8 cellular contexts compared by ENCODE assay signal in genomic region chr19:1408300-1409203, GRCh38. TPM values are rescaled to one million over a fixed set of nuclear protein-coding genes. Genes with fewer than 3 reads are reported as not detected.
DNase-seq lines count a peak whose midpoint lies in the region; ATAC-seq, FAIRE-seq and TF ChIP-seq lines count a peak whose summit lies in the region.

No MANE protein-coding gene starts in this region.

- DNase-seq in GM18507 (ENCODE audit: extremely low spot score, insufficient read length, low read depth) = no peak
- peak; percentile 22 for DNase-seq in NOMO-1 treated with DMSO at 0.1 percent for 48 hours (lab: John Stamatoyannopoulos, UW; ENCODE audit: unreplicated experiment)
- peak; percentile 50 for DNase-seq in activated T-helper 9 cell treated with anti-CD3 and anti-CD28 coated beads, Interleukin-2, amount 50 U/mL, for 16 hours (ENCODE audit: low read depth)
- DNase-seq in fibroblast of villous mesenchyme (ENCODE audit: low read depth) = peak; percentile 69
- DNase-seq in osteocyte (ENCODE audit: extremely low spot score, unreplicated experiment) = no peak
- no peak for DNase-seq in MV-4-11 (lab: John Stamatoyannopoulos, UW)
- DNase-seq in OCI-M2 (lab: John Stamatoyannopoulos, UW; ENCODE audit: unreplicated experiment) = no peak

- no peaks in the 10 kb centered on the region for H3K27me3 Mint-ChIP-seq in osteocyte (ENCODE audit: unreplicated experiment)

- no peak for TF ChIP-seq CTCF in fibroblast of villous mesenchyme (IDR thresholded peaks at IDR 0.05; ENCODE audit: insufficient read depth, low read depth, low read length)
- TF ChIP-seq CTCF in osteocyte (IDR thresholded peaks at IDR 0.05) = no peak

- H3K9me3 Mint-ChIP-seq in osteocyte (ENCODE audit: unreplicated experiment) = no peaks in the 10 kb centered on the region

- peak overlapping the region; percentile 80 for H3K4me3 ChIP-seq in fibroblast of villous mesenchyme (ENCODE audit: low read depth, low read length)

- peak overlapping the region; percentile 89 for H3K27ac Mint-ChIP-seq in osteocyte (ENCODE audit: unreplicated experiment)

- H3K4me1 Mint-ChIP-seq in osteocyte (ENCODE audit: unreplicated experiment) = peaks cover 44% of the 10 kb centered on the region

- no peak for ATAC-seq in GM19467 (IDR thresholded peaks at IDR 0.05; ENCODE audit: unreplicated experiment)

- H3K4me3 Mint-ChIP-seq in osteocyte (ENCODE audit: unreplicated experiment) = peak overlapping the region; percentile 85

- FAIRE-seq in GM18507 (lab: Jason Lieb, UNC) = peak; percentile 47

- peaks cover 12% of the 10 kb centered on the region for H3K36me3 Mint-ChIP-seq in osteocyte (ENCODE audit: unreplicated experiment)

RNA-seq across cellular contexts. Expression of gene DAZAP1, which starts 1.2 kb away (rescaled TPM):
- total RNA-seq in fibroblast of villous mesenchyme (54.4 and 61.7 TPM in 2 replicates), osteocyte (91.0 and 101 TPM in 2 replicates)

RNA-seq across cellular contexts. Expression of gene GAMT, which starts 7.2 kb away (rescaled TPM):
- total RNA-seq in fibroblast of villous mesenchyme = 23.3 and 29.6 TPM in 2 replicates
- 31.2 and 35.3 TPM in 2 replicates for total RNA-seq in osteocyte

RNA-seq across cellular contexts. Expression of gene NDUFS7, which starts 24.8 kb away (rescaled TPM):
- total RNA-seq in fibroblast of villous mesenchyme (33.7 and 61.2 TPM in 2 replicates), osteocyte (71.7 and 74.4 TPM in 2 replicates)

RNA-seq across cellular contexts. Expression of gene RPS15, which starts 29.6 kb away (rescaled TPM):
- total RNA-seq in fibroblast of villous mesenchyme = 346 and 444 TPM in 2 replicates
- total RNA-seq in osteocyte = 932 and 969 TPM in 2 replicates

RNA-seq across cellular contexts. Expression of gene APC2, which starts 41.4 kb away (rescaled TPM):
- total RNA-seq in fibroblast of villous mesenchyme = 0.32 and 0.43 TPM in 2 replicates
- total RNA-seq in osteocyte = 1.2 and 1.5 TPM in 2 replicates

Comparison
In these comparisons a context has a peak if more than half of its experiments do, and no peak if none do; other contexts are left out.
1. DNase-seq: peak in NOMO-1 treated with DMSO at 0.1 percent for 48 hours (single experiment), activated T-helper 9 cell treated with anti-CD3 and anti-CD28 coated beads, Interleukin-2, amount 50 U/mL, for 16 hours (single experiment) and fibroblast of villous mesenchyme (single experiment); none in GM18507 (single experiment), osteocyte (single experiment), MV-4-11 (single experiment) and OCI-M2 (single experiment).